Comparison of ENCODE assay signal across 18 cellular contexts in the genomic region with DNA sequence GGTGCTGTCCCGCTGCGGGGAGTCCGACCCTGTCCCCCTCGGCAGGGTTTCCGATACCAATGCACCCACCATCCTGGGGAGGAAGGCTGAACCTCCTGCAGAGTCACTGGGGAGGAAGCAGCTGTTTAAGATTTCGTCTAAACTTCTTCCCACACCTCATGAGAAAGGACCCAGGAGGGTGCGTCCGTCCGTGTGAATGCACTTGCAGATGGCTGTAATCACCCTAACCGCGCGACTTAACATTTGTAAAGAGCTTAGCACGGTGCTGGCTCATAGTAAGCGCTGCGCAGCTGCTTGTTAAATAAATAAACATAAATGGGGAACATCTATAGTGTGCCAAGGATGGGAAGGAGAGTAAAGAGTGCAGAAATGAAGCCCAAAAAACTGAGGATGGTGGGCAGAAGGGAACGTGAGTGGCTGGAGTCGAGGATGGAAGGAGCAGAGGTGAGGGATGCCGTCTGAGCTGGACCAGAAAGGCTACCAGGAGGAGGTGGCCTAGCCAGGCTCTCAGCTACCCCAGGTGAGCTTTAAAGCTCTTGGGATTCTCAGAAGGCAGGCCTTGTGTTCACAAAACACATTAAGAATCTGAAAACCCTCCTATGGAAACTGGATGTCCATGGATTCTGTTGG. TPM values are rescaled to one million over a fixed set of nuclear protein-coding genes. Genes with fewer than 3 reads are reported as not detected.
A peak's percentile ranks its signal among the peaks of the same experiment; 100 is the strongest.
DNase-seq lines count a peak whose midpoint lies in the region; ATAC-seq, FAIRE-seq and TF ChIP-seq lines count a peak whose summit lies in the region.
"Had no signal": no experiment of that assay in that cellular context is flagged by ENCODE, and none has a peak within 500 bp of the region (broad histone marks: within the 10 kb centered on the region; RNA-seq: fewer than 3 reads in every experiment).

No MANE protein-coding gene starts in this region.

- TF ChIP-seq CTCF in IMR-90 (conservative IDR thresholded peaks at IDR 0.05; ENCODE audit: low read depth, low read length) (no peak), choroid plexus epithelial cell (conservative IDR thresholded peaks at IDR 0.05; ENCODE audit: low read depth, low read length) (no peak)

- H3K56ac ChIP-seq in IMR-90 (ENCODE audit: extremely low read depth, insufficient read depth, low read length): no peak overlapping the region

- dilution Hi-C loops in IMR-90 (cut with HindIII; ENCODE audit: low sequenced_read_pairs, unreplicated experiment): no loop called here

- H3K27ac ChIP-seq in GM23248 (no peak overlapping the region), IMR-90 (ENCODE audit: insufficient read depth, low read length) (no peak overlapping the region)
- H3K27ac ChIP-seq: esophagus muscularis mucosa, ovary, SK-N-MC, thyroid gland had no signal

- H3K4me1 ChIP-seq in GM23248 (ENCODE audit: insufficient read depth) (no peaks in the 10 kb centered on the region), IMR-90 (ENCODE audit: control insufficient read depth, insufficient read depth, low read length) (peaks cover 9% of the 10 kb centered on the region)

- peaks cover 66% of the 10 kb centered on the region for H3K27me3 ChIP-seq in GM23248 (replicated peaks; ENCODE audit: insufficient read depth)
- peaks cover 2% of the 10 kb centered on the region; the same call in 1 of the 2 replicates for H3K27me3 ChIP-seq in IMR-90 (ENCODE audit: control insufficient read depth, insufficient read depth, low read length)
- H3K27me3 ChIP-seq: ovary, thyroid gland had no signal

- POLR2A ChIA-PET in IMR-90 (lab: Charles Lee; ENCODE audit: unreplicated experiment): no interaction called here

- H2AK9ac ChIP-seq in IMR-90 (replicated peaks; ENCODE audit: low read depth, low read length, poor library complexity): no peak overlapping the region

- no peak overlapping the region for H2AFZ ChIP-seq in GM23248
- no peak overlapping the region for H2AFZ ChIP-seq in IMR-90 (replicated peaks; ENCODE audit: low read length, poor library complexity)

- H3K79me1 ChIP-seq in IMR-90 (ENCODE audit: low read depth in 1 of 2, low read length in 2 of 2): peaks cover 0 to 5% of the 10 kb centered on the region in 2 experiments; a peak in 2 of 4 replicates

- no peak overlapping the region; the same call in 2 of the 3 replicates for H2BK15ac ChIP-seq in IMR-90 (ENCODE audit: low read depth, low read length)

- WGBS in GM23248 (ENCODE audit: low coverage in 1 of 2, low lambda C conversion rate in 2 of 2, missing lambda C conversion rate in 2 of 2), 2 experiments: 8% methylated on average over 18 of the region's 18 CpGs
- 0% methylated on average over 11 of the region's 18 CpGs; no CpG with 5 or more reads in 1 of the 2 experiments for WGBS in IMR-90 (ENCODE audit: extremely low coverage in 2 of 2, insufficient read length in 1 of 2), 2 experiments

- no peak overlapping the region for H3K18ac ChIP-seq in IMR-90 (ENCODE audit: low read depth, low read length)

- no peaks in the 10 kb centered on the region for H3K9me3 ChIP-seq in GM23248 (ENCODE audit: low read depth)
- no peaks in the 10 kb centered on the region for H3K9me3 ChIP-seq in IMR-90 (ENCODE audit: control insufficient read depth, insufficient read depth, low read length)
- H3K9me3 ChIP-seq: esophagus muscularis mucosa, mucosa of descending colon, ovary, thyroid gland had no signal

- no peak overlapping the region for H2BK120ac ChIP-seq in IMR-90 (ENCODE audit: low read depth, low read length)

- H3F3A ChIP-seq in GM23248 (ENCODE audit: insufficient read depth): no peaks in the 10 kb centered on the region

- no peak overlapping the region for H2BK20ac ChIP-seq in IMR-90 (ENCODE audit: low read depth, low read length)

- H3K4me2 ChIP-seq in GM23248 (ENCODE audit: unreplicated experiment) (no peak overlapping the region), IMR-90 (ENCODE audit: low read depth, low read length) (no peak overlapping the region)

- H4K8ac ChIP-seq in IMR-90 (ENCODE audit: low read depth in 2 of 2, low read length in 2 of 2): no peak overlapping the region; a peak in 1 of 4 replicates

- CTCF ChIA-PET in IMR-90 (lab: Yijun Ruan, JAX): interaction anchor here (0.6 to 1.7 kb wide), 2 partner anchors 10 to 399 kb away, joined by 6 read pairs; no protein-coding TSS in a partner anchor

- no peak overlapping the region for H2BK5ac ChIP-seq in IMR-90 (ENCODE audit: low read depth, low read length, poor library complexity, severe bottlenecking)

- H3K23ac ChIP-seq in IMR-90 (ENCODE audit: low read depth, low read length): no peak overlapping the region

- no peaks in the 10 kb centered on the region for H3K9me1 ChIP-seq in IMR-90 (ENCODE audit: insufficient read depth, low read length)

- no peak overlapping the region for H3K4ac ChIP-seq in IMR-90 (ENCODE audit: low read depth, low read length)

- no peak overlapping the region for H4K91ac ChIP-seq in IMR-90 (ENCODE audit: insufficient read depth, low read depth, low read length)

- no peak for TF ChIP-seq RAD21 in IMR-90 (IDR thresholded peaks at IDR 0.05; ENCODE audit: low read length)

- H3K14ac ChIP-seq in IMR-90 (replicated peaks; ENCODE audit: low read depth, low read length): no peak overlapping the region

- H3K36me3 ChIP-seq in GM23248 (ENCODE audit: low read depth) (no peaks in the 10 kb centered on the region), IMR-90 (ENCODE audit: control insufficient read depth, insufficient read depth, low read length) (no peaks in the 10 kb centered on the region)
- H3K36me3 ChIP-seq: esophagus muscularis mucosa, ovary, thyroid gland had no signal

- no peaks in the 10 kb centered on the region for H3K9me2 ChIP-seq in GM23248 (ENCODE audit: insufficient read depth)

- H3K9ac ChIP-seq in GM23248 (no peak overlapping the region), IMR-90 (ENCODE audit: low read depth, low read length) (no peak overlapping the region)

- H2AK5ac ChIP-seq in IMR-90 (ENCODE audit: low read depth, low read length): no peak overlapping the region

- no peak overlapping the region for H4K5ac ChIP-seq in IMR-90 (ENCODE audit: low read depth, low read length)

- no TSS peak for BruUV-seq in IMR-90 (replicated peaks; lab: Mats Ljungman, UMichigan)

- H3K79me2 ChIP-seq in GM23248 (ENCODE audit: insufficient read depth): no peaks in the 10 kb centered on the region

- ATAC-seq in IMR-90 (ENCODE audit: low read depth) (peak; percentile 75), HG03342 (IDR thresholded peaks at IDR 0.05; ENCODE audit: unreplicated experiment) (no peak)
- ATAC-seq: K562, mucosa of descending colon had no signal

- DNase-seq in GM23248 (peak; percentile 19), IMR-90 (peak; percentile 86), choroid plexus epithelial cell (ENCODE audit: low read depth) (peak; percentile 26), posterior vena cava (ENCODE audit: low spot score) (peak; percentile 30), DMS153 (lab: John Stamatoyannopoulos, UW) (no peak), GM19239 (ENCODE audit: insufficient read length, low spot score) (no peak)
- DNase-seq: activated CD4-positive, alpha-beta T cell treated with anti-CD3 and anti-CD28 coated beads for 48 hours; activated T-cell treated with anti-CD3 and anti-CD28 coated beads for 4 hours; mucosa of descending colon; NCI-H1092 treated with DMSO at 0.1 percent for 48 hours; ovary; T1000; thyroid gland had no signal

- H4K20me1 ChIP-seq in GM23248 (ENCODE audit: insufficient read depth): no peaks in the 10 kb centered on the region
- H4K20me1 ChIP-seq in IMR-90 (ENCODE audit: insufficient read depth, low read length): no peaks in the 10 kb centered on the region

- in situ Hi-C loops in GM23248 (cut with MboI) (no loop called here), IMR-90 (cut with MboI; ENCODE audit: low sequenced_read_pairs) (no loop called here)

- FAIRE-seq in GM19239 (lab: Jason Lieb, UNC): no peak
- FAIRE-seq: GM18507, K562 had no signal

- intact Hi-C loops in IMR-90 (cut with micrococcal nuclease) (loop anchor here (5.0 kb wide), 1 partner anchor 136 kb away; no protein-coding TSS in a partner anchor), posterior vena cava (cut with DNase I) (loop anchor here (5.0 to 10.0 kb wide), 2 partner anchors 149 to 151 kb away; no protein-coding TSS in a partner anchor)

- TF ChIP-seq POLR2A in IMR-90 (IDR thresholded peaks at IDR 0.05; ENCODE audit: low read depth, low read length): no peak

- no peak overlapping the region for H3K4me3 ChIP-seq in GM23248
- no peak overlapping the region for H3K4me3 ChIP-seq in IMR-90 (ENCODE audit: insufficient read depth, low read depth, low read length)
- H3K4me3 ChIP-seq in choroid plexus epithelial cell (ENCODE audit: low read depth, low read length): no peak overlapping the region
- H3K4me3 ChIP-seq: esophagus muscularis mucosa, K562, mucosa of descending colon, ovary, SK-N-MC, thyroid gland had no signal

TF ChIP-seq in IMR-90, 13 proteins besides CTCF, POLR2A, EP300 and RAD21:
- TF ChIP-seq BHLHE40 (IDR thresholded peaks at IDR 0.05; ENCODE audit: low read depth, low read length) (0 out of 2 replicates have a peak, but pooled peaks have one; percentile 25), CHD1 (IDR thresholded peaks at IDR 0.05; ENCODE audit: low read depth, low read length) (no peak)

RNA-seq across cellular contexts. Expression of gene ANO1, which starts 4.8 kb away (rescaled TPM):
- 0.97 TPM in 1 of 2 replicates, not detected in the other for total RNA-seq in GM23248 (2014; rRNA removed; shearing (Covaris generic))
- not detected in 2 replicates for polyA plus RNA-seq in GM23248 (2016; fragmentation: Nextera tagmentation; extraction: Ambion mirVana)
- 4.1 and 4.4 TPM in 2 replicates for total RNA-seq in IMR-90 (2012; rRNA removed)
- polyA plus RNA-seq in IMR-90 (2012; rRNA removed): 8.0 and 10.7 TPM in 2 replicates
- polyA plus RNA-seq in IMR-90 (2012; cell fraction: cytosol; rRNA removed): 3.8 and 9.8 TPM in 2 replicates
- polyA plus RNA-seq in IMR-90 (2012; cell fraction: nucleus; rRNA removed; ENCODE audit: low replicate concordance): 20.0 and 34.3 TPM in 2 replicates
- 10 to 100 TPM; 55.4 to 56.2 TPM for total RNA-seq in posterior vena cava
- total RNA-seq: K562 had no signal
- polyA plus RNA-seq: K562 had no signal

Comparison
In these comparisons a context has a peak if more than half of its experiments do, and no peak if none do; other contexts are left out.
1. DNase-seq: peak in GM23248 (single experiment), IMR-90 (single experiment), choroid plexus epithelial cell (single experiment) and posterior vena cava (single experiment); none in DMS153 (single experiment) and GM19239 (single experiment).
2. RNA of gene ANO1, which starts 4.8 kb away (total RNA-seq): 55.4 to 56.2 TPM in posterior vena cava; 4.1 to 4.4 TPM in IMR-90 and 0.97 TPM in GM23248; every median in the first group is over 10 times any median in the second.